Comparison of ENCODE assay signal across 8 cellular contexts in genomic region chr6:31582230-31582601, GRCh38. TPM values are rescaled to one million over a fixed set of nuclear protein-coding genes. Genes with fewer than 3 reads are reported as not detected.
A peak's percentile ranks its signal among the peaks of the same experiment; 100 is the strongest.
DNase-seq lines count a peak whose midpoint lies in the region; ATAC-seq, FAIRE-seq and TF ChIP-seq lines count a peak whose summit lies in the region.

A gene with protein sequence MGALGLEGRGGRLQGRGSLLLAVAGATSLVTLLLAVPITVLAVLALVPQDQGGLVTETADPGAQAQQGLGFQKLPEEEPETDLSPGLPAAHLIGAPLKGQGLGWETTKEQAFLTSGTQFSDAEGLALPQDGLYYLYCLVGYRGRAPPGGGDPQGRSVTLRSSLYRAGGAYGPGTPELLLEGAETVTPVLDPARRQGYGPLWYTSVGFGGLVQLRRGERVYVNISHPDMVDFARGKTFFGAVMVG (minus strand): TSS chr6:31582424. CDS start chr6:31582417, 7 bp downstream.

- FAIRE-seq in endothelial cell of umbilical vein (lab: Jason Lieb, UNC), result no peak
- FAIRE-seq in pancreas (lab: Jason Lieb, UNC), result no peak

- H3K79me2 ChIP-seq in GM23248 (ENCODE audit: insufficient read depth) (no peaks in the 10 kb centered on the region), endothelial cell of umbilical vein (ENCODE audit: control insufficient read depth, insufficient read depth, low read length) (peaks cover 10% of the 10 kb centered on the region)

- H3K4me3 ChIP-seq in GM23248 (peak within 1 kb of the TSS; percentile 97), endothelial cell of umbilical vein (replicated peaks in 1 of 3; ENCODE audit: insufficient read depth in 1 of 3, low read depth in 1 of 3, low read length in 3 of 3) (peak within 1 kb of the TSS; percentile 56 to 71 (median 70)), pancreas (peak within 1 kb of the TSS; percentile 41 to 80 (median 74))

- dilution Hi-C loops in endothelial cell of umbilical vein (cut with MboI; ENCODE audit: extremely low pct_ligation_motif_present, low sequenced_read_pairs), result no loop called here

- no TSS peak for BruUV-seq in endothelial cell of umbilical vein (replicated peaks; lab: Mats Ljungman, UMichigan)

- H3K4me1 ChIP-seq in GM23248 (ENCODE audit: insufficient read depth) (peaks cover 4% of the 10 kb centered on the region; the same call in 1 of the 2 replicates), endothelial cell of umbilical vein (ENCODE audit: control insufficient read depth, extremely low read depth, insufficient read depth, low read length) (peaks cover 16% of the 10 kb centered on the region), pancreas (peaks cover 0 to 14% (median 12%) of the 10 kb centered on the region in 3 donors)

- H3K27me3 ChIP-seq in GM23248 (replicated peaks; ENCODE audit: insufficient read depth), result no peaks in the 10 kb centered on the region
- H3K27me3 ChIP-seq in endothelial cell of umbilical vein (ENCODE audit: control insufficient read depth in 2 of 2, insufficient read depth in 2 of 2, low read length in 2 of 2), result no peaks in the 10 kb centered on the region
- no peaks in the 10 kb centered on the region for H3K27me3 ChIP-seq in pancreas

- H3F3A ChIP-seq in GM23248 (ENCODE audit: insufficient read depth), result no peaks in the 10 kb centered on the region

- in situ Hi-C loops in GM23248 (cut with MboI), result no loop called here

- no peak for TF ChIP-seq CTCF in endothelial cell of umbilical vein (IDR thresholded peaks at IDR 0.05; ENCODE audit: extremely low read depth in 1 of 2, insufficient read depth in 1 of 2, low read depth in 1 of 2, low read length in 2 of 2)
- TF ChIP-seq CTCF in pancreas (IDR thresholded peaks at IDR 0.05), result no peak

- H3K9ac ChIP-seq in GM23248 (peak within 1 kb of the TSS; percentile 87), endothelial cell of umbilical vein (replicated peaks; ENCODE audit: extremely low read depth, insufficient read depth, low read length) (peak within 1 kb of the TSS; percentile 71)

- H4K20me1 ChIP-seq in GM23248 (ENCODE audit: insufficient read depth), result no peaks in the 10 kb centered on the region
- H4K20me1 ChIP-seq in endothelial cell of umbilical vein (replicated peaks; ENCODE audit: control insufficient read depth, extremely low read depth, insufficient read depth, low read length), result no peaks in the 10 kb centered on the region

- intact Hi-C loops in endothelial cell of umbilical vein (cut with micrococcal nuclease), result no loop called here
- intact Hi-C loops in pancreas (cut with DNase I), result no loop called here

- H2AFZ ChIP-seq in GM23248 (peak within 1 kb of the TSS; percentile 98), endothelial cell of umbilical vein (ENCODE audit: low read depth, low read length) (peak within 1 kb of the TSS; percentile 40)

- ATAC-seq in pancreas, result no peak
- ATAC-seq in GM21619 (IDR thresholded peaks at IDR 0.05; ENCODE audit: unreplicated experiment), result no peak

- H3K27ac ChIP-seq in GM23248, result no peak within 1 kb of the TSS
- H3K27ac ChIP-seq in endothelial cell of umbilical vein (ENCODE audit: insufficient read depth, low read depth, low read length), result peak within 1 kb of the TSS; percentile 55
- peak within 1 kb of the TSS in 2 of 4 donors; percentile 49 to 69 for H3K27ac ChIP-seq in pancreas

- WGBS in GM23248 (ENCODE audit: low coverage in 1 of 2, low lambda C conversion rate in 2 of 2, missing lambda C conversion rate in 2 of 2), 2 experiments, result 74 to 83% methylated on average over 3 of the region's 3 CpGs
- WGBS in pancreas, 2 donors, result 66 to 67% methylated on average over 2 to 3 of the region's 3 CpGs

- H3K36me3 ChIP-seq in GM23248 (ENCODE audit: low read depth) (no peaks in the 10 kb centered on the region), endothelial cell of umbilical vein (ENCODE audit: control insufficient read depth in 2 of 2, extremely low read depth in 1 of 2, insufficient read depth in 2 of 2, low read length in 2 of 2) (no peaks in the 10 kb centered on the region), pancreas (no peaks in the 10 kb centered on the region)

- no peak for TF ChIP-seq POLR2A in endothelial cell of umbilical vein (IDR thresholded peaks at IDR 0.05; ENCODE audit: low read depth, low read length)

- no peaks in the 10 kb centered on the region for H3K9me2 ChIP-seq in GM23248 (ENCODE audit: insufficient read depth)

- peak within 1 kb of the TSS; percentile 96 for H3K4me2 ChIP-seq in GM23248 (ENCODE audit: unreplicated experiment)
- peak within 1 kb of the TSS; percentile 78 for H3K4me2 ChIP-seq in endothelial cell of umbilical vein (ENCODE audit: insufficient read depth, low read length)

- CTCF ChIA-PET in endothelial cell of umbilical vein (lab: Charles Lee), result interaction anchor here (17.0 to 32.6 kb wide), 2 partner anchors 13 to 26 kb away, joined by 286 to 1517 read pairs; partner anchors contain the start of genes ATP6V1G2, DDX39B, NCR3 and NFKBIL1

- no peaks in the 10 kb centered on the region for H3K9me1 ChIP-seq in endothelial cell of umbilical vein (replicated peaks; ENCODE audit: control insufficient read depth, extremely low read depth, insufficient read depth, low read length)

- H3K9me3 ChIP-seq in GM23248 (ENCODE audit: low read depth), result no peaks in the 10 kb centered on the region
- no peaks in the 10 kb centered on the region for H3K9me3 ChIP-seq in endothelial cell of umbilical vein (replicated peaks; ENCODE audit: control insufficient read depth, insufficient read depth, low read length)
- no peaks in the 10 kb centered on the region for H3K9me3 ChIP-seq in pancreas

- POLR2A ChIA-PET in endothelial cell of umbilical vein (lab: Charles Lee), result no interaction called here

- DNase-seq in GM23248 (no peak), endothelial cell of umbilical vein (ENCODE audit: low read depth, low spot score) (no peak), pancreas (peak in 1 of 6 donors; percentile 59), middle frontal gyrus (ENCODE audit: extremely low spot score, low spot score) (no peak), kidney glomerular epithelial cell (lab: John Stamatoyannopoulos, UW) (no peak), HuH-7 (ENCODE audit: low spot score) (no peak)
- peak; percentile 64 to 74 for DNase-seq in activated CD4-positive, alpha-beta T cell treated with anti-CD3 and anti-CD28 coated beads for 4 hours

TF ChIP-seq in endothelial cell of umbilical vein, 7 proteins besides CTCF, POLR2A, EP300 and RAD21:
- no peak for TF ChIP-seq GATA2 (IDR thresholded peaks at IDR 0.05; ENCODE audit: insufficient read depth, insufficient read length, low read depth, low read length)

RNA-seq across cellular contexts. Expression of the gene that starts here (rescaled TPM):
- not detected in 2 replicates for total RNA-seq in GM23248 (2014; rRNA removed; shearing (Covaris generic))
- polyA plus RNA-seq in GM23248 (2016; fragmentation: Nextera tagmentation; extraction: Ambion mirVana), result 0.23 TPM in 1 of 2 replicates, not detected in the other
- total RNA-seq in endothelial cell of umbilical vein, result 1.2 and 1.3 TPM in 2 replicates
- polyA plus RNA-seq in endothelial cell of umbilical vein, result 1.8 and 2.1 TPM in 2 replicates
- 0.72 and 1.8 TPM in 2 replicates for polyA plus RNA-seq in endothelial cell of umbilical vein (2011; cell fraction: cytosol; rRNA removed)
- polyA plus RNA-seq in endothelial cell of umbilical vein (2011; cell fraction: nucleus; rRNA removed), result 0.31 and 0.61 TPM in 2 replicates
- 1.6 and 2.1 TPM in 2 replicates for polyA plus RNA-seq in endothelial cell of umbilical vein (2012)
- polyA minus RNA-seq in endothelial cell of umbilical vein, result not detected in 2 replicates
- not detected for polyA minus RNA-seq in endothelial cell of umbilical vein (2011; cell fraction: cytosol; rRNA and poly(A)+ RNA removed)
- not detected in 2 replicates for polyA minus RNA-seq in endothelial cell of umbilical vein (2011; cell fraction: nucleus; rRNA and poly(A)+ RNA removed)
- total RNA-seq in pancreas, result 10 to 100 TPM in 1 of 6 donors, 1 to 10 TPM in 3, under 1 TPM in 2; 0.71 to 19.4 (median 1.9) TPM
- 1 to 10 TPM; 1.4 to 7.3 TPM for polyA plus RNA-seq in pancreas

Comparison
In these comparisons a context has a peak if more than half of its experiments do, and no peak if none do; other contexts are left out.
1. DNase-seq: peak in activated CD4-positive, alpha-beta T cell treated with anti-CD3 and anti-CD28 coated beads for 4 hours (2 of 2); none in GM23248 (single experiment), endothelial cell of umbilical vein (single experiment), middle frontal gyrus (single experiment), kidney glomerular epithelial cell (single experiment) and HuH-7 (single experiment).
2. Peak in every context shown above with its lines, with median percentiles within 50 percentile points of each other: H3K4me3 ChIP-seq.